In the genomic region with DNA sequence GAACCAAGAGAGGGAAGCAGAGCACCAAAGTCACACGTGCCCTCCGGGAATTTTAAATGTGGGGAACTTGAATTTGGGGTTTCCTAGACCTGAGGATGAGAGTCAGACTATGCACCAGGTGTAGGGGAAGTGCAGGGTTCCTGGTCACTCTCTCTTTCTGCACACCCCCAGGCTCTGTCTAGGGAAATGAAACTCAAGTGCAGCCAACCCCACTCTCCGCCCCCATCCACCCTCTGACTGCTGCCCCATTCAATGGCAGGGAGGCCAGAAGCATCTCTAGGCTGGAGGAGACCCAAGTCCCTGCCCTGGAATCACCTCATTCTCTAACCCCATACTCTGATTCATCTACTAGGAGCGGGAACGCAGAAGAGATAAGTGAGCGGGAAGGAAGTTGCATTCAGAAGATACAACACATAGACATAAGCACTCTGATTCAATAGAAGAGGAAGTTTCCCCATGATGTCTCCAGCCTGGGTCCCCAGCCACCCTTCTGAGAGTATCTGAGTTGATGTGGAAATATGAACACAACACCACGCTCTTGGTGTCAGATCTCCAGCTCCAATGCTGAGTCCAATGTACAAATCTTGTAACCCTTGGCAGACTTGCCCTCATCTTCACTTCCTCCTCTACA, we compare ENCODE assay signal across 18 cellular contexts. TPM values are rescaled to one million over a fixed set of nuclear protein-coding genes. Genes with fewer than 3 reads are reported as not detected.
A peak's percentile ranks its signal among the peaks of the same experiment; 100 is the strongest.
DNase-seq lines count a peak whose midpoint lies in the region; ATAC-seq and TF ChIP-seq lines count a peak whose summit lies in the region.
"Had no signal": no experiment of that assay in that cellular context is flagged by ENCODE, and none has a peak within 500 bp of the region (broad histone marks: within the 10 kb centered on the region; RNA-seq: fewer than 3 reads in every experiment).

No MANE protein-coding gene starts in this region.

- TF ChIP-seq POLR2A in lower leg skin (IDR thresholded peaks at IDR 0.05) = no peak

- H3K27me3 ChIP-seq in OCI-LY3 (ENCODE audit: low read depth, low read length) = peaks cover 33% of the 10 kb centered on the region
- H3K27me3 ChIP-seq: ovary had no signal

- TF ChIP-seq CTCF in OCI-LY3 (IDR thresholded peaks at IDR 0.05; ENCODE audit: low read depth, low read length) = no peak
- no peak for TF ChIP-seq CTCF in lower leg skin (IDR thresholded peaks at IDR 0.05)

- H3K4me3 Mint-ChIP-seq in activated CD8-positive, alpha-beta T cell treated with anti-CD3 and anti-CD28 coated beads, Interleukin-2, amount 10 ng/mL, durations not matched to agents 7 days and 5 days = no peak overlapping the region
- H3K4me3 Mint-ChIP-seq: activated CD8-positive, alpha-beta memory T cell treated with anti-CD3 and anti-CD28 coated beads, Interleukin-2, amount 10 ng/mL, durations not matched to agents 7 days and 5 days; activated naive CD4-positive, alpha-beta T cell treated with anti-CD3 and anti-CD28 coated beads for 36 hours; GM23338 had no signal

- peak overlapping the region; percentile 55 for H3K4me2 ChIP-seq in OCI-LY3 (ENCODE audit: low read length)
- H3K4me2 ChIP-seq: GM23338 had no signal

- H4K20me1 ChIP-seq in OCI-LY3 (ENCODE audit: insufficient read depth, low read length) = no peaks in the 10 kb centered on the region

- no peaks in the 10 kb centered on the region for H3K9me3 Mint-ChIP-seq in activated CD8-positive, alpha-beta T cell treated with anti-CD3 and anti-CD28 coated beads, Interleukin-2, amount 10 ng/mL, durations not matched to agents 7 days and 5 days (ENCODE audit: insufficient read depth)

- no peaks in the 10 kb centered on the region for H3K79me2 ChIP-seq in OCI-LY3 (ENCODE audit: low read length)

- H3K36me3 Mint-ChIP-seq in activated CD8-positive, alpha-beta T cell treated with anti-CD3 and anti-CD28 coated beads, Interleukin-2, amount 10 ng/mL, durations not matched to agents 7 days and 5 days (ENCODE audit: low read depth) = no peaks in the 10 kb centered on the region
- H3K36me3 Mint-ChIP-seq: activated CD8-positive, alpha-beta memory T cell treated with anti-CD3 and anti-CD28 coated beads, Interleukin-2, amount 10 ng/mL, durations not matched to agents 7 days and 5 days had no signal

- H3K4me1 Mint-ChIP-seq in activated CD8-positive, alpha-beta T cell treated with anti-CD3 and anti-CD28 coated beads, Interleukin-2, amount 10 ng/mL, durations not matched to agents 7 days and 5 days (ENCODE audit: low read depth) = peaks cover 2% of the 10 kb centered on the region
- H3K4me1 Mint-ChIP-seq: GM23338 had no signal

- H3K36me3 ChIP-seq in OCI-LY3 (replicated peaks; ENCODE audit: low read depth, low read length) = no peaks in the 10 kb centered on the region
- H3K36me3 ChIP-seq: ovary had no signal

- POLR2A ChIA-PET in activated CD8-positive, alpha-beta T cell treated with anti-CD3 and anti-CD28 coated beads, Interleukin-2, amount 10 ng/mL, durations not matched to agents 7 days and 5 days (lab: Charles Lee) = no interaction called here

- ATAC-seq in GM18867 (IDR thresholded peaks at IDR 0.05; ENCODE audit: unreplicated experiment) (peak; percentile 51), left ventricle myocardium superior (peak; percentile 38)
- no peak for ATAC-seq in activated CD8-positive, alpha-beta T cell treated with anti-CD3 and anti-CD28 coated beads, Interleukin-2, amount 10 ng/mL, durations not matched to agents 7 days and 5 days
- ATAC-seq: activated CD8-positive, alpha-beta memory T cell treated with anti-CD3 and anti-CD28 coated beads, Interleukin-2, amount 10 ng/mL, durations not matched to agents 7 days and 5 days; GM23338 had no signal

- CTCF ChIA-PET in activated CD8-positive, alpha-beta T cell treated with anti-CD3 and anti-CD28 coated beads, Interleukin-2, amount 10 ng/mL, durations not matched to agents 7 days and 5 days (lab: Charles Lee) = no interaction called here

- H3K4me3 ChIP-seq in OCI-LY3 (ENCODE audit: low read length) = peak overlapping the region; percentile 25; the same call in 1 of the 2 replicates
- no peak overlapping the region for H3K4me3 ChIP-seq in lower leg skin (ENCODE audit: low read depth, poor library complexity, severe bottlenecking)
- H3K4me3 ChIP-seq: GM23338, ovary had no signal

- intact Hi-C loops in left ventricle myocardium superior (cut with micrococcal nuclease) = loop anchor here (5.0 kb wide), 1 partner anchor 184 kb away; no protein-coding TSS in a partner anchor
- intact Hi-C loops in lower leg skin (cut with DNase I; ENCODE audit: low total_unique reads) = no loop called here

- peaks cover 13% of the 10 kb centered on the region for H3K27me3 Mint-ChIP-seq in activated CD8-positive, alpha-beta T cell treated with anti-CD3 and anti-CD28 coated beads, Interleukin-2, amount 10 ng/mL, durations not matched to agents 7 days and 5 days (ENCODE audit: low read depth)

- H3K4me1 ChIP-seq in OCI-LY3 (ENCODE audit: low read length) = peaks cover 50% of the 10 kb centered on the region

- WGBS in lower leg skin, 2 donors = 72 to 74% methylated on average over 7 of the region's 7 CpGs

- peak overlapping the region; percentile 67 for H3K27ac ChIP-seq in OCI-LY3 (ENCODE audit: low read length)
- H3K27ac ChIP-seq: ovary, VCaP had no signal

- no peak overlapping the region for H2AFZ ChIP-seq in OCI-LY3 (ENCODE audit: low read depth, low read length)
- H2AFZ ChIP-seq: GM23338 had no signal

- no peaks in the 10 kb centered on the region for H3K9me3 ChIP-seq in OCI-LY3 (ENCODE audit: insufficient read depth, low read length)
- H3K9me3 ChIP-seq: ovary had no signal

- no peak overlapping the region for H3K27ac Mint-ChIP-seq in activated CD8-positive, alpha-beta T cell treated with anti-CD3 and anti-CD28 coated beads, Interleukin-2, amount 10 ng/mL, durations not matched to agents 7 days and 5 days
- H3K27ac Mint-ChIP-seq: activated CD8-positive, alpha-beta memory T cell treated with anti-CD3 and anti-CD28 coated beads, Interleukin-2, amount 10 ng/mL, durations not matched to agents 7 days and 5 days; activated naive CD4-positive, alpha-beta T cell treated with anti-CD3 and anti-CD28 coated beads for 36 hours; GM23338 had no signal

- peak overlapping the region; percentile 15; the same call in 1 of the 2 replicates for H3K9ac ChIP-seq in OCI-LY3 (ENCODE audit: low read length)

- peak; percentile 47 for DNase-seq in Ammon's horn (ENCODE audit: low spot score)
- no peak for DNase-seq in left ventricle myocardium superior
- no peak for DNase-seq in lower leg skin (ENCODE audit: low spot score in 2 of 2)
- no peak for DNase-seq in EL
- no peak for DNase-seq in NCI-H1092 treated with DMSO at 0.1 percent for 48 hours (lab: John Stamatoyannopoulos, UW)
- no peak for DNase-seq in activated CD8-positive, alpha-beta T cell treated with anti-CD3 and anti-CD28 coated beads, Interleukin-2, amount 10 ng/mL, durations not matched to agents 7 days and 5 days
- DNase-seq: ACHN; activated CD8-positive, alpha-beta memory T cell treated with anti-CD3 and anti-CD28 coated beads, Interleukin-2, amount 10 ng/mL, durations not matched to agents 7 days and 5 days; activated naive CD4-positive, alpha-beta T cell treated with anti-CD3 and anti-CD28 coated beads for 36 hours; effector memory CD4-positive, alpha-beta T cell; midbrain; NCI-H187 treated with DMSO at 0.1 percent for 48 hours; NCI-H526; ovary had no signal

RNA-seq across cellular contexts. Expression of a gene that starts 4.7 kb away (rescaled TPM):
- 0.94 TPM for total RNA-seq in left ventricle myocardium superior
- 1 to 10 TPM in 1 of 4 donors, under 1 TPM in 1, not detected in 2; 0.84 to 1.0 TPM for total RNA-seq in lower leg skin
- not detected for total RNA-seq in activated CD8-positive, alpha-beta T cell treated with anti-CD3 and anti-CD28 coated beads, Interleukin-2, amount 10 ng/mL, durations not matched to agents 7 days and 5 days
- total RNA-seq: activated naive CD4-positive, alpha-beta T cell treated with anti-CD3 and anti-CD28 coated beads for 36 hours; GM23338 had no signal

RNA-seq across cellular contexts. Expression of a gene that starts 21.1 kb away (rescaled TPM):
- total RNA-seq in left ventricle myocardium superior = 0.84 TPM
- total RNA-seq in lower leg skin = under 1 TPM in 2 of 4 donors, not detected in 2; 0.72 to 0.76 TPM
- not detected for total RNA-seq in activated CD8-positive, alpha-beta T cell treated with anti-CD3 and anti-CD28 coated beads, Interleukin-2, amount 10 ng/mL, durations not matched to agents 7 days and 5 days
- total RNA-seq: activated CD8-positive, alpha-beta memory T cell treated with anti-CD3 and anti-CD28 coated beads, Interleukin-2, amount 10 ng/mL, durations not matched to agents 7 days and 5 days; GM23338 had no signal

RNA-seq across cellular contexts. Expression of a gene that starts 41.8 kb away (rescaled TPM):
- 13.9 TPM for total RNA-seq in left ventricle myocardium superior
- 1 to 10 TPM in 3 of 4 donors, under 1 TPM in 1; 0.74 to 5.1 (median 3.6) TPM for total RNA-seq in lower leg skin
- total RNA-seq in activated CD8-positive, alpha-beta T cell treated with anti-CD3 and anti-CD28 coated beads, Interleukin-2, amount 10 ng/mL, durations not matched to agents 7 days and 5 days = 1 to 10 TPM; 1.2 to 2.2 TPM
